In the genomic region with DNA sequence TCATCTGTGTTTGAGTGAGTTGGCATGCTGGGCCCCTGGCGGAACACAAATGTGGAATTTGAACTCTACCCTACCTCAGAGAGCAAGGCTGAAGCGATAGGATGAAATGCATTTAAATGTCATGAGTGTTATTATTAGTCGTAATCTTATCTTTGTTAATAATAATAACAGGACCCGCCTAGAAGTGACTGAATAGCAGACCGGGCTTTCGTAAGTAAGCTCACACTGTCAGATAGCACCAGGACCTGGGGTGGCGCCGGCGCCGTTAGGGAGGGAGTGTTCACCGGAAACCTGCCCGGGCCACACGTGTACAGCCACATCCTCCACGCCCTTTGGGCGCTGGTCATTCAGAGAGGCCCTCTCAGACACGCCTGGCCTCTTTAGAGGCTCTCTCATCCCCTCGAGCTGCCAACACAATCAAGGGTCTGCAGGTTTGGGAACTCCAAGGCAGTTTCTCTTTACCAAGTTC, we compare ENCODE assay signal across 8 cellular contexts.
DNase-seq lines count a peak whose midpoint lies in the region; ATAC-seq and TF ChIP-seq lines count a peak whose summit lies in the region.
"Had no signal": no experiment of that assay in that cellular context is flagged by ENCODE, and none has a peak within 500 bp of the region (broad histone marks: within the 10 kb centered on the region; RNA-seq: fewer than 3 reads in every experiment).

No MANE protein-coding gene starts in this region.

- intact Hi-C loops in gastrocnemius medialis (cut with DNase I; ENCODE audit: low total_unique reads), result no loop called here

- CTCF ChIA-PET in HEK293T (lab: Yijun Ruan, JAX), result interaction anchor here (1.5 to 1.7 kb wide), 2 partner anchors 64 to 72 kb away, joined by 5 to 7 read pairs; no protein-coding TSS in a partner anchor

- H3K27ac ChIP-seq in gastrocnemius medialis, result peak overlapping the region; percentile 59 to 82 (median 76)
- H3K27ac ChIP-seq: SK-N-MC had no signal

- TF ChIP-seq POLR2A in gastrocnemius medialis (IDR thresholded peaks at IDR 0.05), result peak in 1 of 2 donors; percentile 16

- peak; percentile 47 for ATAC-seq in GM19351 (IDR thresholded peaks at IDR 0.05; ENCODE audit: unreplicated experiment)
- peak; percentile 52 for ATAC-seq in HG03457 (IDR thresholded peaks at IDR 0.05; ENCODE audit: unreplicated experiment)
- ATAC-seq in esophagus mucosa, result peak; percentile 88
- ATAC-seq in gastrocnemius medialis, result peak; percentile 34 to 35

- in situ Hi-C loops in gastrocnemius medialis (cut with MboI; ENCODE audit: low sequenced_read_pairs in 4 of 4), result no loop called here

- no peaks in the 10 kb centered on the region for H3K36me3 ChIP-seq in gastrocnemius medialis

- TF ChIP-seq CTCF in gastrocnemius medialis (IDR thresholded peaks at IDR 0.05 in 4 of 5, conservative IDR thresholded peaks at IDR 0.05 in 1 of 5), result no peak

- H3K4me3 ChIP-seq in gastrocnemius medialis, result no peak overlapping the region
- H3K4me3 ChIP-seq: SK-N-MC had no signal

- POLR2A ChIA-PET in HEK293T (lab: Yijun Ruan, JAX), result interaction anchor here (0.6 to 1.3 kb wide), 4 partner anchors 11 to 129 kb away, joined by 3 read pairs; no protein-coding TSS in a partner anchor

- no peaks in the 10 kb centered on the region for H3K9me3 ChIP-seq in gastrocnemius medialis

- H3K4me1 ChIP-seq in gastrocnemius medialis, result peaks cover 20 to 25% of the 10 kb centered on the region in 2 donors

- H3K27me3 ChIP-seq in gastrocnemius medialis, result no peaks in the 10 kb centered on the region

- peak; percentile 77 for DNase-seq in activated CD8-positive, alpha-beta memory T cell treated with anti-CD3 and anti-CD28 coated beads for 24 hours
- DNase-seq in gastrocnemius medialis (no peak), globus pallidus (ENCODE audit: low spot score) (no peak), HEK293T (ENCODE audit: extremely low spot score) (no peak)

TF ChIP-seq in HEK293T, 16 proteins besides CTCF, POLR2A, EP300 and RAD21:
- TF ChIP-seq ELF4 (IDR thresholded peaks at IDR 0.05) (no peak), CTBP1 (IDR thresholded peaks at IDR 0.05; ENCODE audit: borderline replicate concordance) (no peak), FOXM1 (IDR thresholded peaks at IDR 0.05; ENCODE audit: borderline replicate concordance) (no peak), ARNT (IDR thresholded peaks at IDR 0.05) (no peak), FOXA1 (IDR thresholded peaks at IDR 0.05) (no peak)

Comparison
In these comparisons a context has a peak if more than half of its experiments do, and no peak if none do; other contexts are left out.
1. ATAC-seq: peak in every context shown above with its lines; median percentile 88 in esophagus mucosa; 52 in HG03457; 47 in GM19351; 34 in gastrocnemius medialis.